16 cellular contexts compared by ENCODE assay signal in genomic region chr5:154534457-154535050, GRCh38. TPM values are rescaled to one million over a fixed set of nuclear protein-coding genes. Genes with fewer than 3 reads are reported as not detected.
A peak's percentile ranks its signal among the peaks of the same experiment; 100 is the strongest.
DNase-seq lines count a peak whose midpoint lies in the region; ATAC-seq and TF ChIP-seq lines count a peak whose summit lies in the region.
"Had no signal": no experiment of that assay in that cellular context is flagged by ENCODE, and none has a peak within 500 bp of the region (broad histone marks: within the 10 kb centered on the region; RNA-seq: fewer than 3 reads in every experiment).

No MANE protein-coding gene starts in this region.

- H3K27ac Mint-ChIP-seq in MCF 10A (ENCODE audit: low read depth, unreplicated experiment) (no peak overlapping the region), type B pancreatic cell (no peak overlapping the region)
- H3K27ac Mint-ChIP-seq: IgD-negative memory B cell had no signal

- H3K27me3 Mint-ChIP-seq in MCF 10A (ENCODE audit: insufficient read depth, unreplicated experiment), result peaks cover 53% of the 10 kb centered on the region
- H3K27me3 Mint-ChIP-seq in type B pancreatic cell, result peaks cover 24% of the 10 kb centered on the region

- TF ChIP-seq RAD21 in IMR-90 (IDR thresholded peaks at IDR 0.05; ENCODE audit: low read length), result no peak

- H4K20me1 ChIP-seq in mammary epithelial cell (ENCODE audit: insufficient read depth, low read length) (no peaks in the 10 kb centered on the region), IMR-90 (ENCODE audit: insufficient read depth, low read length) (no peaks in the 10 kb centered on the region)

- H3K9me3 Mint-ChIP-seq in MCF 10A (ENCODE audit: unreplicated experiment) (no peaks in the 10 kb centered on the region), type B pancreatic cell (no peaks in the 10 kb centered on the region)

- in situ Hi-C loops in mammary epithelial cell (cut with MboI; ENCODE audit: low sequenced_read_pairs in 2 of 2), result no loop called here
- in situ Hi-C loops in IMR-90 (cut with MboI; ENCODE audit: low sequenced_read_pairs), result no loop called here

- DNase-seq in mammary epithelial cell (no peak), MCF 10A (ENCODE audit: unreplicated experiment) (no peak), IMR-90 (no peak), NCI-H69 (lab: John Stamatoyannopoulos, UW) (peak; percentile 58), type B pancreatic cell (ENCODE audit: extremely low spot score, unreplicated experiment) (peak; percentile 8), 8988T (no peak)
- DNase-seq: Kasumi-1, NCI-H1105 treated with DMSO at 0.1 percent for 48 hours, NCI-H524 treated with DMSO at 0.1 percent for 48 hours, SHP77 treated with DMSO at 0.1 percent for 48 hours had no signal

- no peak overlapping the region for H4K8ac ChIP-seq in IMR-90 (ENCODE audit: low read depth in 2 of 2, low read length in 2 of 2)

- H3K27me3 ChIP-seq in mammary epithelial cell (ENCODE audit: insufficient read depth, low read length) (peaks cover 2% of the 10 kb centered on the region), IMR-90 (ENCODE audit: control insufficient read depth, insufficient read depth, low read length) (peaks cover 8% of the 10 kb centered on the region; the same call in 1 of the 2 replicates)

- H2AFZ ChIP-seq in mammary epithelial cell (ENCODE audit: low read depth, low read length) (peak overlapping the region; percentile 48), IMR-90 (replicated peaks; ENCODE audit: low read length, poor library complexity) (peak overlapping the region; percentile 62)

- POLR2A ChIA-PET in MCF 10A (lab: Yijun Ruan, JAX), result no interaction called here
- POLR2A ChIA-PET in IMR-90 (lab: Charles Lee; ENCODE audit: unreplicated experiment), result no interaction called here

- H3K36me3 Mint-ChIP-seq in MCF 10A (ENCODE audit: insufficient read depth, unreplicated experiment), result no peaks in the 10 kb centered on the region
- no peaks in the 10 kb centered on the region for H3K36me3 Mint-ChIP-seq in type B pancreatic cell
- H3K36me3 Mint-ChIP-seq: IgD-negative memory B cell had no signal

- no peak overlapping the region for H4K91ac ChIP-seq in IMR-90 (ENCODE audit: insufficient read depth, low read depth, low read length)

- 51% methylated on average over 8 of the region's 12 CpGs for WGBS in mammary epithelial cell (ENCODE audit: low coverage, missing lambda C conversion rate)
- 55% methylated on average over 2 of the region's 12 CpGs; no CpG with 5 or more reads in 1 of the 2 experiments for WGBS in IMR-90 (ENCODE audit: extremely low coverage in 2 of 2, insufficient read length in 1 of 2), 2 experiments

- no peak overlapping the region for H2BK120ac ChIP-seq in IMR-90 (ENCODE audit: low read depth, low read length)

- no peak overlapping the region for H3K4ac ChIP-seq in IMR-90 (ENCODE audit: low read depth, low read length)

- H3K4me1 Mint-ChIP-seq in MCF 10A (ENCODE audit: insufficient read depth, unreplicated experiment), result no peaks in the 10 kb centered on the region
- H3K4me1 Mint-ChIP-seq in type B pancreatic cell (ENCODE audit: unreplicated experiment), result peaks cover 4% of the 10 kb centered on the region

- H3K9me3 ChIP-seq in mammary epithelial cell (replicated peaks; ENCODE audit: insufficient read depth, low read length), result no peaks in the 10 kb centered on the region
- no peaks in the 10 kb centered on the region for H3K9me3 ChIP-seq in IMR-90 (ENCODE audit: control insufficient read depth, insufficient read depth, low read length)

- H2AK5ac ChIP-seq in IMR-90 (ENCODE audit: low read depth, low read length), result no peak overlapping the region

- no peaks in the 10 kb centered on the region for H3K9me1 ChIP-seq in IMR-90 (ENCODE audit: insufficient read depth, low read length)

- H2BK5ac ChIP-seq in IMR-90 (ENCODE audit: low read depth, low read length, poor library complexity, severe bottlenecking), result no peak overlapping the region

- H3K4me3 Mint-ChIP-seq in MCF 10A (ENCODE audit: unreplicated experiment), result no peak overlapping the region
- no peak overlapping the region for H3K4me3 Mint-ChIP-seq in type B pancreatic cell
- H3K4me3 Mint-ChIP-seq: IgD-negative memory B cell had no signal

- H4K5ac ChIP-seq in IMR-90 (ENCODE audit: low read depth, low read length), result no peak overlapping the region

- TF ChIP-seq CTCF in mammary epithelial cell (conservative IDR thresholded peaks at IDR 0.05 in 1 of 2, IDR thresholded peaks at IDR 0.05 in 1 of 2; ENCODE audit: extremely low read depth in 1 of 2, insufficient read depth in 1 of 2, low read depth in 1 of 2, low read length in 2 of 2) (no peak), MCF 10A (IDR thresholded peaks at IDR 0.05; ENCODE audit: unreplicated experiment) (no peak), IMR-90 (conservative IDR thresholded peaks at IDR 0.05; ENCODE audit: low read depth, low read length) (no peak), type B pancreatic cell (conservative IDR thresholded peaks at IDR 0.05) (no peak)

- H3K27ac ChIP-seq in mammary epithelial cell (ENCODE audit: insufficient read depth, low read depth, low read length), result no peak overlapping the region
- no peak overlapping the region for H3K27ac ChIP-seq in IMR-90 (ENCODE audit: insufficient read depth, low read length)
- H3K27ac ChIP-seq: C4-2B had no signal

- no peak for TF ChIP-seq POLR2A in IMR-90 (IDR thresholded peaks at IDR 0.05; ENCODE audit: low read depth, low read length)

- H3K56ac ChIP-seq in IMR-90 (ENCODE audit: extremely low read depth, insufficient read depth, low read length), result no peak overlapping the region

- no peak overlapping the region for H2BK15ac ChIP-seq in IMR-90 (ENCODE audit: low read depth, low read length)

- no peak overlapping the region for H3K14ac ChIP-seq in IMR-90 (replicated peaks; ENCODE audit: low read depth, low read length)

- H2BK20ac ChIP-seq in IMR-90 (ENCODE audit: low read depth, low read length), result no peak overlapping the region

- H3K4me1 ChIP-seq in mammary epithelial cell (ENCODE audit: insufficient read depth, low read length) (no peaks in the 10 kb centered on the region), IMR-90 (ENCODE audit: control insufficient read depth, insufficient read depth, low read length) (no peaks in the 10 kb centered on the region)

- H3K36me3 ChIP-seq in mammary epithelial cell (ENCODE audit: insufficient read depth, low read length) (no peaks in the 10 kb centered on the region), IMR-90 (ENCODE audit: control insufficient read depth, insufficient read depth, low read length) (no peaks in the 10 kb centered on the region)

- H3K23ac ChIP-seq in IMR-90 (ENCODE audit: low read depth, low read length), result no peak overlapping the region

- H3K4me3 ChIP-seq in mammary epithelial cell (replicated peaks in 1 of 3; ENCODE audit: insufficient read depth in 1 of 3, low read depth in 2 of 3, low read length in 3 of 3) (no peak overlapping the region), IMR-90 (ENCODE audit: insufficient read depth, low read depth, low read length) (no peak overlapping the region)

- no peaks in the 10 kb centered on the region for H3K79me2 ChIP-seq in mammary epithelial cell (ENCODE audit: insufficient read depth, low read length)

- H2AK9ac ChIP-seq in IMR-90 (replicated peaks; ENCODE audit: low read depth, low read length, poor library complexity), result no peak overlapping the region

- intact Hi-C loops in mammary epithelial cell (cut with micrococcal nuclease), result no loop called here
- intact Hi-C loops in MCF 10A (cut with micrococcal nuclease), result no loop called here
- intact Hi-C loops in IMR-90 (cut with micrococcal nuclease), result no loop called here

- H3K79me1 ChIP-seq in IMR-90 (ENCODE audit: low read depth in 1 of 2, low read length in 2 of 2), result no peaks in the 10 kb centered on the region

- H3K9ac ChIP-seq in mammary epithelial cell (ENCODE audit: insufficient read depth, low read length) (no peak overlapping the region), IMR-90 (ENCODE audit: low read depth, low read length) (no peak overlapping the region)

- no peak for ATAC-seq in IMR-90 (ENCODE audit: low read depth)
- ATAC-seq in HG03175 (IDR thresholded peaks at IDR 0.05; ENCODE audit: unreplicated experiment), result no peak

- H3K18ac ChIP-seq in IMR-90 (ENCODE audit: low read depth, low read length), result no peak overlapping the region

- BruUV-seq in mammary epithelial cell (replicated peaks; lab: Mats Ljungman, UMichigan) (no TSS peak), MCF 10A (replicated peaks; lab: Mats Ljungman, UMichigan) (no TSS peak), IMR-90 (replicated peaks; lab: Mats Ljungman, UMichigan) (no TSS peak)

- dilution Hi-C loops in mammary epithelial cell (cut with HindIII; ENCODE audit: low sequenced_read_pairs), result no loop called here
- dilution Hi-C loops in IMR-90 (cut with HindIII; ENCODE audit: low sequenced_read_pairs, unreplicated experiment), result no loop called here

- CTCF ChIA-PET in mammary epithelial cell (lab: Charles Lee; ENCODE audit: low non-redundant PET), result no interaction called here
- CTCF ChIA-PET in MCF 10A (lab: Yijun Ruan, JAX), result interaction anchor here (1.5 to 8.1 kb wide), 3 partner anchors 9 to 67 kb away, joined by 4 to 77 read pairs (median 8); no protein-coding TSS in a partner anchor
- CTCF ChIA-PET in IMR-90 (lab: Yijun Ruan, JAX), result interaction anchor here (1.6 kb wide), 1 partner anchor 14 kb away, joined by 3 read pairs; no protein-coding TSS in a partner anchor

- H3K4me2 ChIP-seq in mammary epithelial cell (ENCODE audit: insufficient read depth, low read depth, low read length) (no peak overlapping the region), IMR-90 (ENCODE audit: low read depth, low read length) (no peak overlapping the region)

TF ChIP-seq in IMR-90, 13 proteins besides CTCF, POLR2A, EP300 and RAD21 (continues in another document):
- no peak for TF ChIP-seq NFE2L2 (IDR thresholded peaks at IDR 0.05; ENCODE audit: low read depth, low read length)
- no peak for TF ChIP-seq ELK1 (IDR thresholded peaks at IDR 0.05; ENCODE audit: borderline replicate concordance, low read depth, low read length)
- no peak for TF ChIP-seq MXI1 (IDR thresholded peaks at IDR 0.05; ENCODE audit: borderline replicate concordance, low read depth, low read length)
- no peak for TF ChIP-seq CHD1 (IDR thresholded peaks at IDR 0.05; ENCODE audit: low read depth, low read length)

RNA-seq across cellular contexts. Expression of gene HAND1, which starts 56.5 kb away (rescaled TPM):
- total RNA-seq in mammary epithelial cell, result not detected
- not detected for polyA plus RNA-seq in mammary epithelial cell
- not detected for polyA minus RNA-seq in mammary epithelial cell
- not detected in 2 replicates for total RNA-seq in MCF 10A (2022)
- total RNA-seq in IMR-90 (2012; rRNA removed), result not detected in 2 replicates
- polyA plus RNA-seq in IMR-90 (2012; rRNA removed), result not detected in 2 replicates
- polyA plus RNA-seq in IMR-90 (2012; cell fraction: cytosol; rRNA removed), result not detected in 2 replicates
- polyA plus RNA-seq in IMR-90 (2012; cell fraction: nucleus; rRNA removed; ENCODE audit: low replicate concordance), result not detected in 2 replicates
- 2.4 and 17.9 TPM in 2 replicates for total RNA-seq in type B pancreatic cell (ENCODE audit: low replicate concordance)
- total RNA-seq: HT-29; RPMI7951; T-helper 1 cell treated with Interleukin-12 subunit alpha and Interleukin-12 subunit beta and Interleukin-4 antibody, amounts not matched to agents 30 ng/mL and 1 ng/mL, for 36 hours had no signal
- polyA plus RNA-seq: IgD-negative memory B cell had no signal

Comparison
In these comparisons a context has a peak if more than half of its experiments do, and no peak if none do; other contexts are left out.
1. DNase-seq: peak in NCI-H69 (single experiment) and type B pancreatic cell (single experiment); none in mammary epithelial cell (single experiment), MCF 10A (single experiment), IMR-90 (single experiment) and 8988T (single experiment).